Comparison of ENCODE assay signal across 14 cellular contexts in genomic region chr10:53006663-53007610, GRCh38.
DNase-seq lines count a peak whose midpoint lies in the region; ATAC-seq, FAIRE-seq and TF ChIP-seq lines count a peak whose summit lies in the region.
"Had no signal": no experiment of that assay in that cellular context is flagged by ENCODE, and none has a peak within 500 bp of the region (broad histone marks: within the 10 kb centered on the region; RNA-seq: fewer than 3 reads in every experiment).

No MANE protein-coding gene starts in this region.

- no peak for FAIRE-seq in pancreas (lab: Jason Lieb, UNC)
- FAIRE-seq: A549 had no signal

- H3K27ac Mint-ChIP-seq in Caco-2 (ENCODE audit: unreplicated experiment), result peak overlapping the region; percentile 71
- H3K27ac Mint-ChIP-seq in endothelial cell (ENCODE audit: unreplicated experiment), result no peak overlapping the region
- H3K27ac Mint-ChIP-seq in stimulated activated memory B cell treated with anti-CD40 and anti-IgM and Interleukin-4, amounts not matched to agents 10 μg/mL and 1 μg/mL and 100 μg/mL, for 72 hours, result no peak overlapping the region
- H3K27ac Mint-ChIP-seq: CD4-positive, alpha-beta T cell; H9 had no signal

- H3K36me3 Mint-ChIP-seq in Caco-2 (ENCODE audit: insufficient read depth, unreplicated experiment) (peaks cover 20% of the 10 kb centered on the region), endothelial cell (ENCODE audit: low read depth, unreplicated experiment) (no peaks in the 10 kb centered on the region)
- no peaks in the 10 kb centered on the region for H3K36me3 Mint-ChIP-seq in stimulated activated memory B cell treated with anti-CD40 and anti-IgM and Interleukin-4, amounts not matched to agents 10 μg/mL and 1 μg/mL and 100 μg/mL, for 72 hours

- POLR2A ChIA-PET in Caco-2 (lab: Charles Lee), result interaction anchor here (1.9 kb wide), 1 partner anchor 23 kb away, joined by 4 read pairs; no protein-coding TSS in a partner anchor

- no peak overlapping the region for H3K4me3 ChIP-seq in Caco-2 (ENCODE audit: low read depth, low read length)
- no peak overlapping the region for H3K4me3 ChIP-seq in pancreas
- no peak overlapping the region for H3K4me3 ChIP-seq in BE2C (ENCODE audit: low read depth, low read length)
- H3K4me3 ChIP-seq: A549 had no signal

- TF ChIP-seq CTCF in Caco-2 (IDR thresholded peaks at IDR 0.05; ENCODE audit: insufficient read depth in 1 of 2, low read depth in 1 of 2, low read length in 1 of 2, severe bottlenecking in 1 of 2, unreplicated experiment in 1 of 2) (no peak), pancreas (IDR thresholded peaks at IDR 0.05) (no peak), endothelial cell (IDR thresholded peaks at IDR 0.05; ENCODE audit: unreplicated experiment) (no peak), BE2C (IDR thresholded peaks at IDR 0.05; ENCODE audit: low read depth, low read length) (no peak)

- WGBS in pancreas, 2 donors, result 13 to 20% methylated on average over 1 of the region's 1 CpG

- CTCF ChIA-PET in Caco-2 (lab: Charles Lee), result interaction anchor here (0.8 kb wide), 1 partner anchor 23 kb away, joined by 3 read pairs; no protein-coding TSS in a partner anchor

- H3K27me3 Mint-ChIP-seq in Caco-2 (ENCODE audit: insufficient read depth, unreplicated experiment) (no peaks in the 10 kb centered on the region), endothelial cell (ENCODE audit: unreplicated experiment) (peaks cover 1% of the 10 kb centered on the region)
- no peaks in the 10 kb centered on the region for H3K27me3 Mint-ChIP-seq in stimulated activated memory B cell treated with anti-CD40 and anti-IgM and Interleukin-4, amounts not matched to agents 10 μg/mL and 1 μg/mL and 100 μg/mL, for 72 hours
- H3K27me3 Mint-ChIP-seq: CD4-positive, alpha-beta T cell had no signal

- ATAC-seq in left lobe of liver, result peak; percentile 94
- peak in 3 of 4 donors; percentile 53 to 71 (median 56) for ATAC-seq in pancreas
- ATAC-seq in stimulated activated memory B cell treated with anti-CD40 and anti-IgM and Interleukin-4, amounts not matched to agents 10 μg/mL and 1 μg/mL and 100 μg/mL, for 72 hours, result no peak
- ATAC-seq in HG02840 (IDR thresholded peaks at IDR 0.05; ENCODE audit: low FRiP score, unreplicated experiment), result no peak
- ATAC-seq: A549 had no signal

- H3K36me3 ChIP-seq in Caco-2 (ENCODE audit: control insufficient read depth, insufficient read depth, low read length) (no peaks in the 10 kb centered on the region), pancreas (no peaks in the 10 kb centered on the region), BE2C (no peaks in the 10 kb centered on the region)

- no TSS peak for BruUV-seq in Caco-2 (replicated peaks; lab: Mats Ljungman, UMichigan)

- H3K27me3 ChIP-seq in Caco-2 (replicated peaks; ENCODE audit: control insufficient read depth, insufficient read depth, low read length) (no peaks in the 10 kb centered on the region), pancreas (no peaks in the 10 kb centered on the region), BE2C (no peaks in the 10 kb centered on the region)

- H3K4me3 Mint-ChIP-seq in Caco-2 (ENCODE audit: unreplicated experiment) (peak overlapping the region; percentile 48), endothelial cell (ENCODE audit: unreplicated experiment) (no peak overlapping the region)
- no peak overlapping the region for H3K4me3 Mint-ChIP-seq in stimulated activated memory B cell treated with anti-CD40 and anti-IgM and Interleukin-4, amounts not matched to agents 10 μg/mL and 1 μg/mL and 100 μg/mL, for 72 hours
- H3K4me3 Mint-ChIP-seq: CD4-positive, alpha-beta T cell; H9 had no signal

- H3K4me1 ChIP-seq in Caco-2, result peaks cover 68% of the 10 kb centered on the region
- peaks cover 0 to 10% (median 9%) of the 10 kb centered on the region in 3 donors for H3K4me1 ChIP-seq in pancreas
- H3K4me1 ChIP-seq in BE2C, result no peaks in the 10 kb centered on the region
- H3K4me1 ChIP-seq: A549 had no signal

- no peak overlapping the region for H3K27ac ChIP-seq in pancreas
- H3K27ac ChIP-seq: A549 had no signal

- H3K4me1 Mint-ChIP-seq in Caco-2 (ENCODE audit: low read depth, unreplicated experiment), result peaks cover 58% of the 10 kb centered on the region
- H3K4me1 Mint-ChIP-seq in endothelial cell (ENCODE audit: unreplicated experiment), result no peaks in the 10 kb centered on the region
- no peaks in the 10 kb centered on the region for H3K4me1 Mint-ChIP-seq in stimulated activated memory B cell treated with anti-CD40 and anti-IgM and Interleukin-4, amounts not matched to agents 10 μg/mL and 1 μg/mL and 100 μg/mL, for 72 hours

- peaks cover 21% of the 10 kb centered on the region for H3K9me3 Mint-ChIP-seq in Caco-2 (ENCODE audit: unreplicated experiment)
- no peaks in the 10 kb centered on the region for H3K9me3 Mint-ChIP-seq in endothelial cell (ENCODE audit: unreplicated experiment)
- H3K9me3 Mint-ChIP-seq in stimulated activated memory B cell treated with anti-CD40 and anti-IgM and Interleukin-4, amounts not matched to agents 10 μg/mL and 1 μg/mL and 100 μg/mL, for 72 hours, result peaks cover 3% of the 10 kb centered on the region
- H3K9me3 Mint-ChIP-seq: CD4-positive, alpha-beta T cell; H9 had no signal

- intact Hi-C loops in Caco-2 (cut with micrococcal nuclease; ENCODE audit: unreplicated experiment) (loop anchor here (1.0 kb wide), 3 partner anchors 10 to 123 kb away; no protein-coding TSS in a partner anchor), pancreas (cut with DNase I) (no loop called here)

- H3K9me3 ChIP-seq in Caco-2, result no peaks in the 10 kb centered on the region; the same call in 1 of the 2 replicates
- H3K9me3 ChIP-seq in pancreas, result no peaks in the 10 kb centered on the region
- no peaks in the 10 kb centered on the region for H3K9me3 ChIP-seq in BE2C
- H3K9me3 ChIP-seq: A549 had no signal

- peak in 1 of 2 experiments; percentile 48 for DNase-seq in Caco-2
- peak; percentile 10 for DNase-seq in NCI-H146 treated with DMSO at 0.1 percent for 48 hours (lab: John Stamatoyannopoulos, UW; ENCODE audit: unreplicated experiment)
- no peak for DNase-seq in left lobe of liver (ENCODE audit: low spot score)
- no peak for DNase-seq in pancreas
- DNase-seq in endothelial cell (ENCODE audit: low spot score), result no peak
- no peak for DNase-seq in BE2C
- DNase-seq: CD4-positive, alpha-beta T cell; H9; NCI-H1694; NCI-H82; SIG-M5 had no signal

Comparison
In these comparisons a context has a peak if more than half of its experiments do, and no peak if none do; other contexts are left out.
1. ATAC-seq: peak in left lobe of liver (single experiment) and pancreas (3 of 4); none in stimulated activated memory B cell treated with anti-CD40 and anti-IgM and Interleukin-4, amounts not matched to agents 10 μg/mL and 1 μg/mL and 100 μg/mL, for 72 hours (single experiment) and HG02840 (single experiment).